Comparison of ENCODE assay signal across 9 cellular contexts in genomic region chr3:69203631-69204314, GRCh38.
DNase-seq lines count a peak whose midpoint lies in the region; ATAC-seq and TF ChIP-seq lines count a peak whose summit lies in the region.
"Had no signal": no experiment of that assay in that cellular context is flagged by ENCODE, and none has a peak within 500 bp of the region (broad histone marks: within the 10 kb centered on the region; RNA-seq: fewer than 3 reads in every experiment).

No MANE protein-coding gene starts in this region.

- H3K27me3 ChIP-seq in CD4-positive, alpha-beta memory T cell (ENCODE audit: insufficient read depth, low read length) = no peaks in the 10 kb centered on the region
- no peaks in the 10 kb centered on the region for H3K27me3 ChIP-seq in psoas muscle (ENCODE audit: insufficient read depth in 3 of 3, low read length in 2 of 3)

- DNase-seq in CD4-positive, alpha-beta memory T cell = no peak
- DNase-seq in endothelial cell (ENCODE audit: low spot score) (no peak), psoas muscle (no peak), 8988T (no peak)
- DNase-seq: DMS79 had no signal

- TF ChIP-seq CTCF in endothelial cell (IDR thresholded peaks at IDR 0.05; ENCODE audit: unreplicated experiment) (no peak), psoas muscle (IDR thresholded peaks at IDR 0.05) (no peak)

- no peaks in the 10 kb centered on the region for H3K9me3 ChIP-seq in CD4-positive, alpha-beta memory T cell (ENCODE audit: control insufficient read depth in 1 of 2, low read length in 2 of 2)
- no peaks in the 10 kb centered on the region for H3K9me3 ChIP-seq in psoas muscle

- POLR2A ChIA-PET in CD4-positive, alpha-beta memory T cell (lab: Charles Lee; ENCODE audit: partially characterized antibody) = interaction anchor here (0.5 kb wide), 1 partner anchor 131 kb away, joined by 3 read pairs; no protein-coding TSS in a partner anchor

- H3K4me1 Mint-ChIP-seq in CD4-positive, alpha-beta memory T cell = peaks cover 19 to 52% (median 33%) of the 10 kb centered on the region in 4 donors
- H3K4me1 Mint-ChIP-seq in endothelial cell (ENCODE audit: unreplicated experiment) = peaks cover 12% of the 10 kb centered on the region

- H3K9me3 Mint-ChIP-seq in CD4-positive, alpha-beta memory T cell = no peaks in the 10 kb centered on the region
- no peaks in the 10 kb centered on the region for H3K9me3 Mint-ChIP-seq in endothelial cell (ENCODE audit: unreplicated experiment)

- peaks cover 0 to 13% of the 10 kb centered on the region in 2 donors for H3K36me3 Mint-ChIP-seq in CD4-positive, alpha-beta memory T cell
- H3K36me3 Mint-ChIP-seq in endothelial cell (ENCODE audit: low read depth, unreplicated experiment) = peaks cover 27% of the 10 kb centered on the region

- CTCF ChIA-PET in CD4-positive, alpha-beta memory T cell (lab: Charles Lee; ENCODE audit: partially characterized antibody) = interaction anchor here (1.6 kb wide), 1 partner anchor 33 kb away, joined by 5 read pairs; no protein-coding TSS in a partner anchor

- peaks cover 23% of the 10 kb centered on the region for H3K4me1 ChIP-seq in CD4-positive, alpha-beta memory T cell (ENCODE audit: insufficient read depth, low read length)
- H3K4me1 ChIP-seq in psoas muscle = no peaks in the 10 kb centered on the region

- intact Hi-C loops in CD4-positive, alpha-beta memory T cell (cut with micrococcal nuclease) = no loop called here
- intact Hi-C loops in psoas muscle (cut with DNase I) = no loop called here

- H3K27ac ChIP-seq in CD4-positive, alpha-beta memory T cell (ENCODE audit: low read depth, low read length) = no peak overlapping the region
- no peak overlapping the region for H3K27ac ChIP-seq in psoas muscle

- no peaks in the 10 kb centered on the region for H3K36me3 ChIP-seq in CD4-positive, alpha-beta memory T cell (ENCODE audit: insufficient read depth, low read length)
- H3K36me3 ChIP-seq in psoas muscle (ENCODE audit: insufficient read depth in 1 of 2, low read depth in 1 of 2) = no peaks in the 10 kb centered on the region

- H3K4me3 ChIP-seq in CD4-positive, alpha-beta memory T cell (ENCODE audit: low read length in 2 of 2) = no peak overlapping the region
- no peak overlapping the region for H3K4me3 ChIP-seq in psoas muscle

- ATAC-seq in GM19372 (IDR thresholded peaks at IDR 0.05; ENCODE audit: low read depth, unreplicated experiment) = peak; percentile 12
- peak; percentile 5 for ATAC-seq in HG03196 (IDR thresholded peaks at IDR 0.05; ENCODE audit: unreplicated experiment)
- no peak for ATAC-seq in GM21360 (IDR thresholded peaks at IDR 0.05; ENCODE audit: unreplicated experiment)
- ATAC-seq in psoas muscle = no peak
- ATAC-seq in HG03139 (IDR thresholded peaks at IDR 0.05; ENCODE audit: unreplicated experiment) = no peak

- H3K27ac Mint-ChIP-seq in CD4-positive, alpha-beta memory T cell = peak overlapping the region in 5 of 7 donors; percentile 64 to 87 (median 75)
- peak overlapping the region; percentile 30 for H3K27ac Mint-ChIP-seq in endothelial cell (ENCODE audit: unreplicated experiment)

- H3K4me3 Mint-ChIP-seq in CD4-positive, alpha-beta memory T cell = peak overlapping the region in 1 of 8 donors; percentile 7
- H3K4me3 Mint-ChIP-seq in endothelial cell (ENCODE audit: unreplicated experiment) = no peak overlapping the region

- H3K27me3 Mint-ChIP-seq in CD4-positive, alpha-beta memory T cell = no peaks in the 10 kb centered on the region
- H3K27me3 Mint-ChIP-seq in endothelial cell (ENCODE audit: unreplicated experiment) = peaks cover 2% of the 10 kb centered on the region

- 73 to 79% (median 74%) methylated on average over 5 of the region's 5 CpGs for WGBS in psoas muscle, 3 donors

Comparison
In these comparisons a context has a peak if more than half of its experiments do, and no peak if none do; other contexts are left out.
1. ATAC-seq: peak in GM19372 (single experiment) and HG03196 (single experiment); none in GM21360 (single experiment), psoas muscle (0 of 4) and HG03139 (single experiment).